In the genomic region with DNA sequence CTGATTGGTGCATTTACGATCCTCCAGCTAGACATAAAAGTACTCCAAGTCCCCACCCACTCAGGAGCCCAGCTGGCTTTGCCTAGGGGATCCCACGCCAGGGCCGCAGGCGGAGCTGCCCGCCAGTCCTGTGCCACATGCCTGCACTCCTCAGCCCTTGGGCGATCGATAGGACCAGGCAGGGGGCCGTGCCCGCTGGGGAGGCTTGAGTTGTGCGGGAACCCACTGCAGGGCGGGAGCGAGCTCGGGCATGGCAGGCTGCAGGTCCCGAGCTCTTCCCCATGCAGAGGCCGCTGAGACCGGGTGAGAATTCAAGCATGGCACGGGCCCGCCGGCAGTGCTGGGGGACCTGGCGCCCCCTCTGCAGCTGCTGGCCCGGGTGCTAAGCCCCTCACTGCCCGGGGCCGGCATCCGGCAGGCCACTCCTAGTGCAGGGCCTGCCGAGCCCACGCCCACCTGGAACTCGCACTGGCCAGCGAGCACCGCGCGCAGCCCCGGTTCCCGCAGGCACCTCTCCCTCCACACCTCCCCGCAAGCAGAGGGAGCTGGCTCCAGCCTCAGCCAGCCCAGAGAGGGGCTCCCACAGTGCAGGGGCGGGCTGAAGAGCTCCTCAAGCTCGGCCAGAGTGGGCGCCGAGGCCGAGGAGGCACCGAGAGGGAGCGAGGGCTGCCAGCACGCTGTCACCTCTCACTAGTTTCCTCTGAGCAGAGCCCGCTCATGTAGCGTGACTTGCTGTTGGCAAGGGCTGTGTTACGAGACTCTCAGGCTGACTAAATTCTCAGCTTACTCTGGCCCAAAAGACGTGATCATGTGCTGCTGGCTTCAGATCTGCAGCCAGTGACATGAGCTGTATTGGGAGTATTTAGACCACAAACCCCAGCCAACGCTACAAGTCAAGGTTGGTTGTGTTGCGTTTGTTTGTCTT, we compare ENCODE assay signal across 23 cellular contexts.
A peak's percentile ranks its signal among the peaks of the same experiment; 100 is the strongest.
DNase-seq lines count a peak whose midpoint lies in the region; ATAC-seq and TF ChIP-seq lines count a peak whose summit lies in the region.
"Had no signal": no experiment of that assay in that cellular context is flagged by ENCODE, and none has a peak within 500 bp of the region (broad histone marks: within the 10 kb centered on the region; RNA-seq: fewer than 3 reads in every experiment).

No MANE protein-coding gene starts in this region.

- DNase-seq in Right ventricle myocardium superior, result no peak
- DNase-seq in cardiac septum (ENCODE audit: low spot score), result no peak
- peak; percentile 28 for DNase-seq in epithelial cell of esophagus (ENCODE audit: low read depth)
- peak; percentile 30 for DNase-seq in myocyte (ENCODE audit: low read depth)
- peak; percentile 56 to 90 for DNase-seq in tibial artery
- DNase-seq in NCI-H1105 treated with DMSO at 0.1 percent for 48 hours (lab: John Stamatoyannopoulos, UW), result no peak
- DNase-seq in OCI-M1 (lab: John Stamatoyannopoulos, UW), result no peak
- DNase-seq in SIG-M5 (lab: John Stamatoyannopoulos, UW), result no peak
- DNase-seq: 8988T; activated CD4-positive, alpha-beta T cell treated with anti-CD3 and anti-CD28 coated beads, Interleukin-2, amount 50 U/mL, for 48 hours; activated naive CD8-positive, alpha-beta T cell treated with anti-CD3 and anti-CD28 coated beads for 36 hours; activated T-cell treated with anti-CD3 and anti-CD28 coated beads, Interleukin-2, amount 50 U/mL, for 24 hours; central memory CD4-positive, alpha-beta T cell; DMS53; effector memory CD4-positive, alpha-beta T cell; glutamatergic neuron; HFFc6; KBM-7; NCI-H1092 treated with DMSO at 0.1 percent for 48 hours; NCI-H774; stimulated activated naive CD4-positive, alpha-beta T cell; upper lobe of right lung had no signal

- intact Hi-C loops in Right ventricle myocardium superior (cut with DNase I), result no loop called here
- intact Hi-C loops in cardiac septum (cut with DNase I), result no loop called here
- intact Hi-C loops in tibial artery (cut with DNase I; ENCODE audit: low total_unique reads), result no loop called here

- H3K4me3 ChIP-seq in epithelial cell of esophagus (ENCODE audit: low read length) (no peak overlapping the region), tibial artery (no peak overlapping the region)
- H3K4me3 ChIP-seq: upper lobe of right lung had no signal

- H3K27me3 ChIP-seq in tibial artery, result no peaks in the 10 kb centered on the region
- H3K27me3 ChIP-seq: upper lobe of right lung had no signal

- H3K9me3 ChIP-seq in tibial artery, result no peaks in the 10 kb centered on the region
- H3K9me3 ChIP-seq: upper lobe of right lung had no signal

- peak; percentile 51 for ATAC-seq in Right ventricle myocardium superior (ENCODE audit: poor library complexity)
- ATAC-seq: upper lobe of right lung had no signal

- H3K27ac ChIP-seq in tibial artery, result peak overlapping the region; percentile 63
- H3K27ac ChIP-seq: C4-2B, upper lobe of right lung had no signal

- H3K36me3 ChIP-seq in tibial artery, result no peaks in the 10 kb centered on the region
- H3K36me3 ChIP-seq: upper lobe of right lung had no signal

- TF ChIP-seq CTCF in epithelial cell of esophagus (IDR thresholded peaks at IDR 0.05; ENCODE audit: insufficient read depth, low read depth, low read length, missing control alignments) (no peak), tibial artery (IDR thresholded peaks at IDR 0.05) (no peak)

- H3K4me1 ChIP-seq in tibial artery, result peaks cover 0 to 21% (median 7%) of the 10 kb centered on the region in 4 donors
- H3K4me1 ChIP-seq: upper lobe of right lung had no signal

Comparison
In these comparisons a context has a peak if more than half of its experiments do, and no peak if none do; other contexts are left out.
1. DNase-seq: peak in epithelial cell of esophagus (single experiment), myocyte (single experiment) and tibial artery (2 of 2); none in Right ventricle myocardium superior (single experiment), cardiac septum (single experiment), NCI-H1105 treated with DMSO at 0.1 percent for 48 hours (single experiment), OCI-M1 (single experiment) and SIG-M5 (single experiment).